ENCODE assay signal across 9 cellular contexts in genomic region chr7:146090023-146090645, GRCh38. TPM values are rescaled to one million over a fixed set of nuclear protein-coding genes. Genes with fewer than 3 reads are reported as not detected.
DNase-seq lines count a peak whose midpoint lies in the region; ATAC-seq and TF ChIP-seq lines count a peak whose summit lies in the region.
"Had no signal": no experiment of that assay in that cellular context is flagged by ENCODE, and none has a peak within 500 bp of the region (broad histone marks: within the 10 kb centered on the region; RNA-seq: fewer than 3 reads in every experiment).

No MANE protein-coding gene starts in this region.

- H3K4me3 ChIP-seq in IMR-90 (ENCODE audit: insufficient read depth, low read depth, low read length) (no peak overlapping the region), vagina (no peak overlapping the region)
- H3K4me3 ChIP-seq: BLaER1 treated with 17β-estradiol and CSF1 and Interleukin-3, amounts not matched to agents 10 nM and 100 nM had no signal

- H3K9me1 ChIP-seq in IMR-90 (ENCODE audit: insufficient read depth, low read length): no peaks in the 10 kb centered on the region

- 0 out of 2 replicates have a peak, but pooled peaks have one; percentile 17 for TF ChIP-seq CTCF in IMR-90 (conservative IDR thresholded peaks at IDR 0.05; ENCODE audit: low read depth, low read length)
- no peak for TF ChIP-seq CTCF in vagina (IDR thresholded peaks at IDR 0.05)

- no peak overlapping the region for H4K8ac ChIP-seq in IMR-90 (ENCODE audit: low read depth in 2 of 2, low read length in 2 of 2)

- ATAC-seq in GM21737 (IDR thresholded peaks at IDR 0.05; ENCODE audit: unreplicated experiment): peak; percentile 65
- ATAC-seq in IMR-90 (ENCODE audit: low read depth): no peak

- no peak overlapping the region for H2AK5ac ChIP-seq in IMR-90 (ENCODE audit: low read depth, low read length)

- H2BK20ac ChIP-seq in IMR-90 (ENCODE audit: low read depth, low read length): no peak overlapping the region

- no peaks in the 10 kb centered on the region for H3K27me3 ChIP-seq in IMR-90 (ENCODE audit: control insufficient read depth, insufficient read depth, low read length)
- no peaks in the 10 kb centered on the region for H3K27me3 ChIP-seq in vagina
- H3K27me3 ChIP-seq: BLaER1 treated with 17β-estradiol and CSF1 and Interleukin-3, amounts not matched to agents 10 nM and 100 nM had no signal

- in situ Hi-C loops in IMR-90 (cut with MboI; ENCODE audit: low sequenced_read_pairs): no loop called here

- no peak overlapping the region for H2BK120ac ChIP-seq in IMR-90 (ENCODE audit: low read depth, low read length)

- no peak overlapping the region for H3K18ac ChIP-seq in IMR-90 (ENCODE audit: low read depth, low read length)

- H3K27ac ChIP-seq in IMR-90 (ENCODE audit: insufficient read depth, low read length): no peak overlapping the region
- no peak overlapping the region for H3K27ac ChIP-seq in vagina
- H3K27ac ChIP-seq: BLaER1 treated with 17β-estradiol and CSF1 and Interleukin-3, amounts not matched to agents 10 nM and 100 nM had no signal

- no peak overlapping the region for H3K14ac ChIP-seq in IMR-90 (replicated peaks; ENCODE audit: low read depth, low read length)

- no peak for TF ChIP-seq POLR2A in IMR-90 (IDR thresholded peaks at IDR 0.05; ENCODE audit: low read depth, low read length)
- no peak for TF ChIP-seq POLR2A in vagina (IDR thresholded peaks at IDR 0.05)

- no peak overlapping the region for H3K9ac ChIP-seq in IMR-90 (ENCODE audit: low read depth, low read length)
- H3K9ac ChIP-seq: BLaER1 treated with 17β-estradiol and CSF1 and Interleukin-3, amounts not matched to agents 10 nM and 100 nM had no signal

- H3K36me3 ChIP-seq in IMR-90 (ENCODE audit: control insufficient read depth, insufficient read depth, low read length) (no peaks in the 10 kb centered on the region), vagina (no peaks in the 10 kb centered on the region)
- H3K36me3 ChIP-seq: BLaER1 treated with 17β-estradiol and CSF1 and Interleukin-3, amounts not matched to agents 10 nM and 100 nM had no signal

- BruUV-seq in IMR-90 (replicated peaks; lab: Mats Ljungman, UMichigan): no TSS peak

- no peak for TF ChIP-seq RAD21 in IMR-90 (IDR thresholded peaks at IDR 0.05; ENCODE audit: low read length)

- H4K5ac ChIP-seq in IMR-90 (ENCODE audit: low read depth, low read length): no peak overlapping the region

- POLR2A ChIA-PET in IMR-90 (lab: Charles Lee; ENCODE audit: unreplicated experiment): no interaction called here

- no peak overlapping the region for H2AFZ ChIP-seq in IMR-90 (replicated peaks; ENCODE audit: low read length, poor library complexity)

- no peak overlapping the region for H3K4ac ChIP-seq in IMR-90 (ENCODE audit: low read depth, low read length)

- H3K4me2 ChIP-seq in IMR-90 (ENCODE audit: low read depth, low read length): no peak overlapping the region
- H3K4me2 ChIP-seq: BLaER1 treated with 17β-estradiol and CSF1 and Interleukin-3, amounts not matched to agents 10 nM and 100 nM had no signal

- CTCF ChIA-PET in IMR-90 (lab: Yijun Ruan, JAX): interaction anchor here (0.5 to 1.3 kb wide), 3 partner anchors 10 to 1517 kb away, joined by 3 to 5 read pairs (median 3); no protein-coding TSS in a partner anchor

- no peak overlapping the region for H2AK9ac ChIP-seq in IMR-90 (replicated peaks; ENCODE audit: low read depth, low read length, poor library complexity)

- intact Hi-C loops in IMR-90 (cut with micrococcal nuclease) (no loop called here), vagina (cut with DNase I) (no loop called here)

- no peaks in the 10 kb centered on the region for H4K20me1 ChIP-seq in IMR-90 (ENCODE audit: insufficient read depth, low read length)
- H4K20me1 ChIP-seq: BLaER1 treated with 17β-estradiol and CSF1 and Interleukin-3, amounts not matched to agents 10 nM and 100 nM had no signal

- no peak overlapping the region for H3K56ac ChIP-seq in IMR-90 (ENCODE audit: extremely low read depth, insufficient read depth, low read length)

- no peak overlapping the region for H2BK5ac ChIP-seq in IMR-90 (ENCODE audit: low read depth, low read length, poor library complexity, severe bottlenecking)

- peaks cover 5% of the 10 kb centered on the region; the same call in 1 of the 2 replicates for H3K9me3 ChIP-seq in IMR-90 (ENCODE audit: control insufficient read depth, insufficient read depth, low read length)
- H3K9me3 ChIP-seq in vagina: no peaks in the 10 kb centered on the region
- H3K9me3 ChIP-seq: BLaER1 treated with 17β-estradiol and CSF1 and Interleukin-3, amounts not matched to agents 10 nM and 100 nM had no signal

- dilution Hi-C loops in IMR-90 (cut with HindIII; ENCODE audit: low sequenced_read_pairs, unreplicated experiment): no loop called here

- no peak overlapping the region for H2BK15ac ChIP-seq in IMR-90 (ENCODE audit: low read depth, low read length)

- WGBS in IMR-90 (ENCODE audit: extremely low coverage in 2 of 2, insufficient read length in 1 of 2), 2 experiments: no CpG with 5 or more reads among the region's 4 CpGs

- DNase-seq in NCI-H510A treated with DMSO at 0.1 percent for 48 hours (lab: John Stamatoyannopoulos, UW): peak; percentile 54
- DNase-seq in NCI-H510A (lab: John Stamatoyannopoulos, UW): no peak
- no peak for DNase-seq in IMR-90
- DNase-seq in OCI-M1 (lab: John Stamatoyannopoulos, UW): peak; percentile 21
- DNase-seq in fibroblast of gingiva (ENCODE audit: low read depth): peak; percentile 28
- DNase-seq in putamen (ENCODE audit: low spot score): peak; percentile 6
- DNase-seq in vagina (ENCODE audit: extremely low spot score in 2 of 2): no peak

- H3K4me1 ChIP-seq in IMR-90 (ENCODE audit: control insufficient read depth, insufficient read depth, low read length): no peaks in the 10 kb centered on the region
- H3K4me1 ChIP-seq in vagina: no peaks in the 10 kb centered on the region
- H3K4me1 ChIP-seq: BLaER1 treated with 17β-estradiol and CSF1 and Interleukin-3, amounts not matched to agents 10 nM and 100 nM had no signal

- H3K79me1 ChIP-seq in IMR-90 (ENCODE audit: low read depth in 1 of 2, low read length in 2 of 2): no peaks in the 10 kb centered on the region

- no peak overlapping the region for H3K23ac ChIP-seq in IMR-90 (ENCODE audit: low read depth, low read length)

- no peak overlapping the region for H4K91ac ChIP-seq in IMR-90 (ENCODE audit: insufficient read depth, low read depth, low read length)

TF ChIP-seq in IMR-90, 13 proteins besides CTCF, POLR2A, EP300 and RAD21:
- no peak for TF ChIP-seq SMC3 (IDR thresholded peaks at IDR 0.05; ENCODE audit: low read depth, low read length)
- TF ChIP-seq MXI1 (IDR thresholded peaks at IDR 0.05; ENCODE audit: borderline replicate concordance, low read depth, low read length): no peak
- TF ChIP-seq RCOR1 (IDR thresholded peaks at IDR 0.05; ENCODE audit: insufficient replicate concordance, low read length): no peak
- no peak for TF ChIP-seq BHLHE40 (IDR thresholded peaks at IDR 0.05; ENCODE audit: low read depth, low read length)
- no peak for TF ChIP-seq USF2 (IDR thresholded peaks at IDR 0.05; ENCODE audit: low read depth, low read length)
- TF ChIP-seq NFE2L2 (IDR thresholded peaks at IDR 0.05; ENCODE audit: low read depth, low read length): no peak
- TF ChIP-seq CEBPB (IDR thresholded peaks at IDR 0.05; ENCODE audit: low read depth, low read length): no peak
- no peak for TF ChIP-seq ELK1 (IDR thresholded peaks at IDR 0.05; ENCODE audit: borderline replicate concordance, low read depth, low read length)
- TF ChIP-seq FOS (IDR thresholded peaks at IDR 0.05; ENCODE audit: low read depth, low read length): no peak
- TF ChIP-seq CHD1 (IDR thresholded peaks at IDR 0.05; ENCODE audit: low read depth, low read length): no peak
- TF ChIP-seq RFX5 (IDR thresholded peaks at IDR 0.05; ENCODE audit: low read depth, low read length): no peak
- TF ChIP-seq MAZ (IDR thresholded peaks at IDR 0.05; ENCODE audit: borderline replicate concordance, low read depth, low read length): no peak
- TF ChIP-seq MAFK (IDR thresholded peaks at IDR 0.05; ENCODE audit: low read depth, low read length): no peak

RNA-seq across cellular contexts. Expression of gene CNTNAP2, which starts 26.5 kb away (rescaled TPM):
- not detected in 2 replicates for total RNA-seq in IMR-90 (2012; rRNA removed)
- polyA plus RNA-seq in IMR-90 (2012; rRNA removed): not detected in 2 replicates
- polyA plus RNA-seq in IMR-90 (2012; cell fraction: cytosol; rRNA removed): not detected in 2 replicates
- polyA plus RNA-seq in IMR-90 (2012; cell fraction: nucleus; rRNA removed; ENCODE audit: low replicate concordance): not detected in 2 replicates
- 2.2 TPM for total RNA-seq in vagina

Comparison
In these comparisons a context has a peak if more than half of its experiments do, and no peak if none do; other contexts are left out.
1. DNase-seq: peak in NCI-H510A treated with DMSO at 0.1 percent for 48 hours (single experiment), OCI-M1 (single experiment), fibroblast of gingiva (single experiment) and putamen (single experiment); none in NCI-H510A (single experiment), IMR-90 (single experiment) and vagina (0 of 2).